In genomic region chr6:29626948-29627761, GRCh38 we compare ENCODE assay signal across 9 cellular contexts. TPM values are rescaled to one million over a fixed set of nuclear protein-coding genes. Genes with fewer than 3 reads are reported as not detected.
DNase-seq lines count a peak whose midpoint lies in the region; ATAC-seq and TF ChIP-seq lines count a peak whose summit lies in the region.
"Had no signal": no experiment of that assay in that cellular context is flagged by ENCODE, and none has a peak within 500 bp of the region (broad histone marks: within the 10 kb centered on the region; RNA-seq: fewer than 3 reads in every experiment).

No MANE protein-coding gene starts in this region.

- peaks cover 15% of the 10 kb centered on the region for H3K36me3 Mint-ChIP-seq in T-helper 1 cell treated with Interleukin-12 subunit alpha and Interleukin-12 subunit beta and Interleukin-4 antibody, amounts not matched to agents 30 μg/mL and 1 μg/mL, for 36 hours (ENCODE audit: low read depth)

- intact Hi-C loops in right lobe of liver (cut with DNase I) (no loop called here), testis (cut with DNase I; ENCODE audit: low total_unique reads) (no loop called here)

- ATAC-seq in right lobe of liver (peak in 1 of 4 donors; percentile 5), GM18861 (IDR thresholded peaks at IDR 0.05; ENCODE audit: unreplicated experiment) (no peak), GM21526 (IDR thresholded peaks at IDR 0.05; ENCODE audit: low FRiP score, unreplicated experiment) (no peak)

- H3K4me3 Mint-ChIP-seq in T-helper 1 cell treated with Interleukin-12 subunit alpha and Interleukin-12 subunit beta and Interleukin-4 antibody, amounts not matched to agents 30 μg/mL and 1 μg/mL, for 36 hours, result peak overlapping the region; percentile 49

- H3K9me3 Mint-ChIP-seq in T-helper 1 cell treated with Interleukin-12 subunit alpha and Interleukin-12 subunit beta and Interleukin-4 antibody, amounts not matched to agents 30 μg/mL and 1 μg/mL, for 36 hours, result no peaks in the 10 kb centered on the region

- no peak for DNase-seq in T-helper 1 cell
- DNase-seq in brain microvascular endothelial cell, result no peak
- no peak for DNase-seq in right lobe of liver
- no peak for DNase-seq in testis
- DNase-seq in NCI-H1048 (lab: John Stamatoyannopoulos, UW), result no peak

- no peaks in the 10 kb centered on the region for H3K9me3 ChIP-seq in right lobe of liver
- no peaks in the 10 kb centered on the region for H3K9me3 ChIP-seq in testis

- H3K27me3 ChIP-seq in brain microvascular endothelial cell (replicated peaks) (no peaks in the 10 kb centered on the region), right lobe of liver (peaks cover 0 to 9% of the 10 kb centered on the region in 2 donors), testis (no peaks in the 10 kb centered on the region)

- 11% methylated on average over 11 of the region's 31 CpGs for WGBS in right lobe of liver (ENCODE audit: insufficient coverage, low coverage, low lambda C conversion rate, missing lambda C conversion rate)
- WGBS in testis, 2 donors, result 8 to 12% methylated on average over 26 to 31 of the region's 31 CpGs

- H3K4me3 ChIP-seq in brain microvascular endothelial cell (ENCODE audit: low read depth, low read length) (peak overlapping the region; percentile 71), right lobe of liver (peak overlapping the region; percentile 6 to 44 (median 20)), testis (peak overlapping the region; percentile 63 to 68)

- peaks cover 28% of the 10 kb centered on the region for H3K4me1 Mint-ChIP-seq in T-helper 1 cell treated with Interleukin-12 subunit alpha and Interleukin-12 subunit beta and Interleukin-4 antibody, amounts not matched to agents 30 μg/mL and 1 μg/mL, for 36 hours (ENCODE audit: low read depth)

- H3K27ac ChIP-seq in brain microvascular endothelial cell (peak overlapping the region; percentile 46), right lobe of liver (peak overlapping the region in 2 of 3 donors; percentile 28 to 47), testis (peak overlapping the region; percentile 67 to 70)

- H3K27me3 Mint-ChIP-seq in T-helper 1 cell treated with Interleukin-12 subunit alpha and Interleukin-12 subunit beta and Interleukin-4 antibody, amounts not matched to agents 30 μg/mL and 1 μg/mL, for 36 hours (ENCODE audit: low read depth), result peaks cover 54% of the 10 kb centered on the region

- TF ChIP-seq POLR2A in right lobe of liver (IDR thresholded peaks at IDR 0.05), result no peak
- TF ChIP-seq POLR2A in testis (IDR thresholded peaks at IDR 0.05), result no peak

- H3K27ac Mint-ChIP-seq in T-helper 1 cell treated with Interleukin-12 subunit alpha and Interleukin-12 subunit beta and Interleukin-4 antibody, amounts not matched to agents 30 μg/mL and 1 μg/mL, for 36 hours, result no peak overlapping the region

- H3K4me1 ChIP-seq in right lobe of liver (no peaks in the 10 kb centered on the region), testis (peaks cover 10% of the 10 kb centered on the region)

- no peak for TF ChIP-seq CTCF in brain microvascular endothelial cell (IDR thresholded peaks at IDR 0.05; ENCODE audit: low read depth, low read length, missing control alignments)
- no peak for TF ChIP-seq CTCF in right lobe of liver (IDR thresholded peaks at IDR 0.05)
- no peak for TF ChIP-seq CTCF in testis (IDR thresholded peaks at IDR 0.05)

- H3K36me3 ChIP-seq in brain microvascular endothelial cell (replicated peaks) (peaks cover 9% of the 10 kb centered on the region), right lobe of liver (no peaks in the 10 kb centered on the region), testis (ENCODE audit: low read depth, missing control alignments) (no peaks in the 10 kb centered on the region)

- in situ Hi-C loops in brain microvascular endothelial cell (cut with HindIII; ENCODE audit: low pct_ligation_motif_present, low sequenced_read_pairs), result no loop called here

RNA-seq across cellular contexts. Expression of gene GABBR1, which starts 5.8 kb away (rescaled TPM):
- 1 to 10 TPM; 2.4 to 5.6 (median 4.9) TPM for total RNA-seq in right lobe of liver
- 10 to 100 TPM; 26.2 to 29.9 TPM for total RNA-seq in testis
- 16.8 TPM for polyA plus RNA-seq in testis (ENCODE audit: insufficient read depth, low read depth, low replicate concordance)

RNA-seq across cellular contexts. Expression of gene MOG, which starts 29.7 kb away (rescaled TPM):
- total RNA-seq in right lobe of liver, result not detected
- total RNA-seq in testis, result under 1 TPM in 1 of 2 donors, not detected in 1; 0.19 TPM
- polyA plus RNA-seq in testis (ENCODE audit: insufficient read depth, low read depth, low replicate concordance), result 0.36 TPM
- total RNA-seq: subcutaneous adipose tissue had no signal

RNA-seq across cellular contexts. Expression of gene OR2H2, which starts 42.2 kb away (rescaled TPM):
- total RNA-seq in right lobe of liver (not detected), testis (under 1 TPM; 0.25 to 0.63 TPM)
- 3.7 TPM for polyA plus RNA-seq in testis (ENCODE audit: insufficient read depth, low read depth, low replicate concordance)
- total RNA-seq: subcutaneous adipose tissue had no signal

RNA-seq across cellular contexts. Expression of gene ZFP57, which starts 53.8 kb away (rescaled TPM):
- total RNA-seq in right lobe of liver, result under 1 TPM in 2 of 6 experiments, not detected in 4; 0.11 to 0.31 TPM
- 1 to 10 TPM; 1.4 to 1.6 TPM for total RNA-seq in testis
- polyA plus RNA-seq in testis (ENCODE audit: insufficient read depth, low read depth, low replicate concordance), result 0.91 TPM

Comparison
In these comparisons a context has a peak if more than half of its experiments do, and no peak if none do; other contexts are left out.
1. H3K4me3 ChIP-seq: peak in every context shown above with its lines; median percentile 71 in brain microvascular endothelial cell; 66 in testis; 20 in right lobe of liver.
2. RNA of gene GABBR1, which starts 5.8 kb away (total RNA-seq): 26.2 to 29.9 TPM in testis; 2.4 to 5.6 TPM in right lobe of liver; every median in the first group is over 4 times any median in the second.
3. Peak in every context shown above with its lines, with median percentiles within 50 percentile points of each other: H3K27ac ChIP-seq.